ENCODE assay signal across 27 cellular contexts in genomic region chr11:127632546-127632945, GRCh38.
A peak's percentile ranks its signal among the peaks of the same experiment; 100 is the strongest.
DNase-seq lines count a peak whose midpoint lies in the region; ATAC-seq and TF ChIP-seq lines count a peak whose summit lies in the region.
"Had no signal": no experiment of that assay in that cellular context is flagged by ENCODE, and none has a peak within 500 bp of the region (broad histone marks: within the 10 kb centered on the region; RNA-seq: fewer than 3 reads in every experiment).

No MANE protein-coding gene starts in this region.

- TF ChIP-seq CTCF in GM23338 (conservative IDR thresholded peaks at IDR 0.05; ENCODE audit: low read depth in 2 of 2) (no peak), CD14-positive monocyte (IDR thresholded peaks at IDR 0.05) (no peak)

- H3K27ac Mint-ChIP-seq in GM23338 (peak overlapping the region; percentile 72), CD14-positive monocyte (no peak overlapping the region)
- no peak overlapping the region for H3K27ac Mint-ChIP-seq in T-helper 2 cell treated with Interferon-gamma antibody and Interleukin-4, amounts not matched to agents 5 μg/mL and 100 μg/mL, for 36 hours
- H3K27ac Mint-ChIP-seq: activated T-cell treated with anti-CD3 and anti-CD28 coated beads, Interleukin-2, amount 50 U/mL, for 72 hours; HFFc6; natural killer cell treated with Interleukin-12 subunit alpha and Interleukin-12 subunit beta and Interleukin-15 and Interleukin-18, amount 100 ng/mL, for 72 hours had no signal

- H3K4me1 Mint-ChIP-seq in GM23338 (peaks cover 39% of the 10 kb centered on the region), CD14-positive monocyte (no peaks in the 10 kb centered on the region)
- H3K4me1 Mint-ChIP-seq in activated T-cell treated with anti-CD3 and anti-CD28 coated beads, Interleukin-2, amount 50 U/mL, for 4 hours (ENCODE audit: low read depth), result no peaks in the 10 kb centered on the region
- H3K4me1 Mint-ChIP-seq in T-helper 2 cell treated with Interferon-gamma antibody and Interleukin-4, amounts not matched to agents 5 μg/mL and 100 μg/mL, for 36 hours (ENCODE audit: low read depth), result no peaks in the 10 kb centered on the region

- ATAC-seq in GM23338, result no peak; the same call in 1 of the 3 replicates
- peak; percentile 12 for ATAC-seq in left lobe of liver
- ATAC-seq in HG02571 (IDR thresholded peaks at IDR 0.05; ENCODE audit: unreplicated experiment), result no peak
- ATAC-seq in activated T-cell treated with anti-CD3 and anti-CD28 coated beads, Interleukin-2, amount 50 U/mL, for 4 hours, result no peak
- ATAC-seq: activated T-cell treated with anti-CD3 and anti-CD28 coated beads, Interleukin-2, amount 50 U/mL, for 72 hours; gastroesophageal sphincter; natural killer cell treated with Interleukin-12 subunit alpha and Interleukin-12 subunit beta and Interleukin-15 and Interleukin-18, amount 100 ng/mL, for 72 hours had no signal

- H3K27me3 Mint-ChIP-seq in GM23338 (ENCODE audit: insufficient read depth, low read depth, poor library complexity), result peaks cover 3% of the 10 kb centered on the region
- no peaks in the 10 kb centered on the region for H3K27me3 Mint-ChIP-seq in activated T-cell treated with anti-CD3 and anti-CD28 coated beads, Interleukin-2, amount 50 U/mL, for 4 hours (ENCODE audit: low read depth)
- no peaks in the 10 kb centered on the region for H3K27me3 Mint-ChIP-seq in CD14-positive monocyte (ENCODE audit: low read depth in 3 of 3)
- H3K27me3 Mint-ChIP-seq in T-helper 2 cell treated with Interferon-gamma antibody and Interleukin-4, amounts not matched to agents 5 μg/mL and 100 μg/mL, for 36 hours (ENCODE audit: low read depth), result no peaks in the 10 kb centered on the region
- H3K27me3 Mint-ChIP-seq: natural killer cell treated with Interleukin-12 subunit alpha and Interleukin-12 subunit beta and Interleukin-15 and Interleukin-18, amount 100 ng/mL, for 72 hours had no signal

- H3K4me3 Mint-ChIP-seq in GM23338, result no peak overlapping the region
- H3K4me3 Mint-ChIP-seq in activated T-cell treated with anti-CD3 and anti-CD28 coated beads, Interleukin-2, amount 50 U/mL, for 4 hours, result no peak overlapping the region
- no peak overlapping the region for H3K4me3 Mint-ChIP-seq in CD14-positive monocyte
- H3K4me3 Mint-ChIP-seq in T-helper 2 cell treated with Interferon-gamma antibody and Interleukin-4, amounts not matched to agents 5 μg/mL and 100 μg/mL, for 36 hours, result no peak overlapping the region
- H3K4me3 Mint-ChIP-seq: activated T-cell treated with anti-CD3 and anti-CD28 coated beads, Interleukin-2, amount 50 U/mL, for 72 hours; HFFc6; natural killer cell treated with Interleukin-12 subunit alpha and Interleukin-12 subunit beta and Interleukin-15 and Interleukin-18, amount 100 ng/mL, for 72 hours had no signal

- H3K36me3 ChIP-seq in GM23338 (ENCODE audit: insufficient read depth) (no peaks in the 10 kb centered on the region), Karpas-422 (ENCODE audit: insufficient read depth, low read length) (no peaks in the 10 kb centered on the region)
- H3K36me3 ChIP-seq: BE2C, gastroesophageal sphincter, Peyer's patch, stomach, tibial artery had no signal

- peak; percentile 69 for DNase-seq in COR-L47 (lab: John Stamatoyannopoulos, UW)
- no peak for DNase-seq in GM23338 (ENCODE audit: low spot score)
- peak; percentile 40 for DNase-seq in Karpas-422
- DNase-seq in left lobe of liver (ENCODE audit: low spot score), result no peak
- DNase-seq in activated T-cell treated with anti-CD3 and anti-CD28 coated beads, Interleukin-2, amount 50 U/mL, for 4 hours, result no peak
- no peak for DNase-seq in CD14-positive monocyte (ENCODE audit: low spot score)
- no peak for DNase-seq in T-helper 2 cell treated with Interferon-gamma antibody and Interleukin-4, amounts not matched to agents 5 μg/mL and 100 μg/mL, for 36 hours (ENCODE audit: low spot score)
- DNase-seq: activated CD4-positive, alpha-beta T cell treated with anti-CD3 and anti-CD28 coated beads, Interleukin-2, amount 50 U/mL, for 1 hour; activated naive CD4-positive, alpha-beta T cell; activated T-cell treated with anti-CD3 and anti-CD28 coated beads, Interleukin-2, amount 50 U/mL, for 72 hours; BE2C; DMS53; HFFc6; islet precursor cell; KG1; NCI-H187; NCI-H2171 treated with DMSO at 0.1 percent for 48 hours; NCI-H524; Peyer's patch; retina; SIG-M5; stomach; tibial artery had no signal

- no peaks in the 10 kb centered on the region for H3K9me3 ChIP-seq in Karpas-422 (ENCODE audit: low read length)
- H3K9me3 ChIP-seq: BE2C, gastroesophageal sphincter, Peyer's patch, stomach, tibial artery had no signal

- H2AFZ ChIP-seq in GM23338 (no peak overlapping the region), Karpas-422 (ENCODE audit: low read length) (no peak overlapping the region)

- H3K9me2 ChIP-seq in GM23338 (ENCODE audit: insufficient read depth), result no peaks in the 10 kb centered on the region; the same call in 1 of the 2 replicates
- H3K9me2 ChIP-seq in Karpas-422 (replicated peaks; ENCODE audit: insufficient read depth, low read length), result no peaks in the 10 kb centered on the region

- no peaks in the 10 kb centered on the region for H3F3A ChIP-seq in GM23338 (replicated peaks; ENCODE audit: low read depth)

- peak overlapping the region; percentile 15; the same call in 1 of the 2 replicates for H3K27ac ChIP-seq in GM23338 (ENCODE audit: low read depth)
- H3K27ac ChIP-seq in Karpas-422 (ENCODE audit: low read length), result no peak overlapping the region
- H3K27ac ChIP-seq: gastroesophageal sphincter, Peyer's patch, skin epidermis, stomach, tibial artery had no signal

- H3K4me2 ChIP-seq in GM23338 (peak overlapping the region; percentile 10), Karpas-422 (ENCODE audit: low read depth, low read length, poor library complexity, severe bottlenecking) (no peak overlapping the region)

- H3K9me3 Mint-ChIP-seq in GM23338 (no peaks in the 10 kb centered on the region; the same call in 2 of the 3 replicates), CD14-positive monocyte (no peaks in the 10 kb centered on the region)
- no peaks in the 10 kb centered on the region for H3K9me3 Mint-ChIP-seq in activated T-cell treated with anti-CD3 and anti-CD28 coated beads, Interleukin-2, amount 50 U/mL, for 4 hours
- no peaks in the 10 kb centered on the region for H3K9me3 Mint-ChIP-seq in T-helper 2 cell treated with Interferon-gamma antibody and Interleukin-4, amounts not matched to agents 5 μg/mL and 100 μg/mL, for 36 hours
- H3K9me3 Mint-ChIP-seq: activated T-cell treated with anti-CD3 and anti-CD28 coated beads, Interleukin-2, amount 50 U/mL, for 72 hours; HFFc6; natural killer cell treated with Interleukin-12 subunit alpha and Interleukin-12 subunit beta and Interleukin-15 and Interleukin-18, amount 100 ng/mL, for 72 hours had no signal

- H3K27me3 ChIP-seq in GM23338 (ENCODE audit: insufficient read depth) (no peaks in the 10 kb centered on the region), Karpas-422 (ENCODE audit: low read length) (no peaks in the 10 kb centered on the region)
- H3K27me3 ChIP-seq: BE2C, Peyer's patch, stomach, tibial artery had no signal

- H3K79me2 ChIP-seq in GM23338 (replicated peaks; ENCODE audit: insufficient read depth) (no peaks in the 10 kb centered on the region), Karpas-422 (ENCODE audit: low read length) (no peaks in the 10 kb centered on the region)

- H3K4me3 ChIP-seq in GM23338 (no peak overlapping the region), Karpas-422 (ENCODE audit: low read length) (no peak overlapping the region)
- H3K4me3 ChIP-seq: gastroesophageal sphincter, Peyer's patch, skin epidermis, stomach, tibial artery had no signal

- intact Hi-C loops in CD14-positive monocyte (cut with micrococcal nuclease), result no loop called here

- H3K9ac ChIP-seq in Karpas-422 (ENCODE audit: low read length), result no peak overlapping the region

- peaks cover 30% of the 10 kb centered on the region for H3K4me1 ChIP-seq in GM23338 (ENCODE audit: insufficient read depth)
- no peaks in the 10 kb centered on the region for H3K4me1 ChIP-seq in Karpas-422 (ENCODE audit: low read length)
- H3K4me1 ChIP-seq: BE2C, gastroesophageal sphincter, stomach, tibial artery had no signal

- no peaks in the 10 kb centered on the region for H3K36me3 Mint-ChIP-seq in GM23338 (ENCODE audit: low read depth)
- H3K36me3 Mint-ChIP-seq in activated T-cell treated with anti-CD3 and anti-CD28 coated beads, Interleukin-2, amount 50 U/mL, for 4 hours (ENCODE audit: insufficient read depth), result no peaks in the 10 kb centered on the region
- H3K36me3 Mint-ChIP-seq in CD14-positive monocyte, result no peaks in the 10 kb centered on the region
- no peaks in the 10 kb centered on the region for H3K36me3 Mint-ChIP-seq in T-helper 2 cell treated with Interferon-gamma antibody and Interleukin-4, amounts not matched to agents 5 μg/mL and 100 μg/mL, for 36 hours (ENCODE audit: low read depth)
- H3K36me3 Mint-ChIP-seq: natural killer cell treated with Interleukin-12 subunit alpha and Interleukin-12 subunit beta and Interleukin-15 and Interleukin-18, amount 100 ng/mL, for 72 hours had no signal

- H4K20me1 ChIP-seq in GM23338 (replicated peaks; ENCODE audit: insufficient read depth), result no peaks in the 10 kb centered on the region
- H4K20me1 ChIP-seq in Karpas-422 (ENCODE audit: insufficient read depth, low read depth, low read length), result no peaks in the 10 kb centered on the region

TF ChIP-seq in GM23338, 12 proteins besides CTCF, POLR2A, EP300 and RAD21 (continues in another document):
- TF ChIP-seq NANOG (IDR thresholded peaks at IDR 0.05; ENCODE audit: borderline replicate concordance) (no peak), JUNB (IDR thresholded peaks at IDR 0.05; ENCODE audit: unreplicated experiment) (no peak), CREB1 (CRISPR knock-in tag; IDR thresholded peaks at IDR 0.05; ENCODE audit: low read depth) (no peak), EZH2phosphoT487 (IDR thresholded peaks at IDR 0.05; ENCODE audit: unreplicated experiment) (no peak), ZNF331 (CRISPR knock-in tag; IDR thresholded peaks at IDR 0.05; ENCODE audit: low read depth) (no peak), EZH2 (IDR thresholded peaks at IDR 0.05; ENCODE audit: low read depth, unreplicated experiment) (no peak)

Comparison
In these comparisons a context has a peak if more than half of its experiments do, and no peak if none do; other contexts are left out.
1. DNase-seq: peak in COR-L47 (single experiment) and Karpas-422 (single experiment); none in GM23338 (single experiment), left lobe of liver (single experiment), activated T-cell treated with anti-CD3 and anti-CD28 coated beads, Interleukin-2, amount 50 U/mL, for 4 hours (single experiment), CD14-positive monocyte (single experiment) and T-helper 2 cell treated with Interferon-gamma antibody and Interleukin-4, amounts not matched to agents 5 μg/mL and 100 μg/mL, for 36 hours (single experiment).